In the genomic region with DNA sequence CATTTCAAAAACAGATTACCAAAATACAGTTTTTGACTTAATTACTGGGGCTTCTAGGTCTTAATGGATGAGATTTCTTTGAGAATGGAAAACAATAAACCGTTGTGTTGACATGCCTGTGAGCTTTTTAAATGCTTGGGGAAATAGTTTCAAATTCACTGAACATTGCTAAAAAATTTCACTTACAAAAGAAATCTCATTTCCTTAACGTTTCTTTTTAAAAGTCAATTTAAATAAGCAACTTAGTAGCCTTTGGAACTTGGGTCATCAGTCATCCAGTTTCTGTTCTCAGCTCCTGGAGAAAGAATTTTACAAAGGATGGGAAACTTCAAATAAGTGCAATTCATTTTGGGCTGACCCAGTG, we compare ENCODE assay signal across 8 cellular contexts. TPM values are rescaled to one million over a fixed set of nuclear protein-coding genes. Genes with fewer than 3 reads are reported as not detected.
A peak's percentile ranks its signal among the peaks of the same experiment; 100 is the strongest.
DNase-seq lines count a peak whose midpoint lies in the region; ATAC-seq and TF ChIP-seq lines count a peak whose summit lies in the region.

No MANE protein-coding gene starts in this region.

- H3K4me3 Mint-ChIP-seq in CD4-positive, alpha-beta memory T cell, result peak overlapping the region; percentile 88 to 99 (median 98)
- peak overlapping the region; percentile 92 for H3K4me3 Mint-ChIP-seq in endothelial cell (ENCODE audit: unreplicated experiment)

- DNase-seq in CD4-positive, alpha-beta memory T cell, result no peak
- DNase-seq in OCI-LY7 (ENCODE audit: low spot score) (no peak), endothelial cell (ENCODE audit: low spot score) (no peak), osteoblast (ENCODE audit: insufficient read length, low spot score, missing footprints) (no peak), WERI-Rb-1 (no peak), head of caudate nucleus (no peak)

- peak overlapping the region; percentile 90 to 100 (median 96) for H3K27ac Mint-ChIP-seq in CD4-positive, alpha-beta memory T cell
- peak overlapping the region; percentile 76 for H3K27ac Mint-ChIP-seq in endothelial cell (ENCODE audit: unreplicated experiment)

- H3K79me2 ChIP-seq in OCI-LY7 (ENCODE audit: insufficient read depth, low read depth, low read length) (peaks cover 77% of the 10 kb centered on the region), osteoblast (ENCODE audit: insufficient read depth, low read length) (peaks cover 54% of the 10 kb centered on the region)

- H3K36me3 ChIP-seq in CD4-positive, alpha-beta memory T cell (ENCODE audit: insufficient read depth, low read length), result no peaks in the 10 kb centered on the region
- peaks cover 76% of the 10 kb centered on the region for H3K36me3 ChIP-seq in OCI-LY7 (ENCODE audit: insufficient read depth, low read length)
- H3K36me3 ChIP-seq in osteoblast (ENCODE audit: insufficient read depth, low read length), result peaks cover 19% of the 10 kb centered on the region
- H3K36me3 ChIP-seq in WERI-Rb-1, result peaks cover 39% of the 10 kb centered on the region

- H3K4me1 Mint-ChIP-seq in CD4-positive, alpha-beta memory T cell, result peaks cover 40 to 81% (median 59%) of the 10 kb centered on the region in 4 donors
- peaks cover 48% of the 10 kb centered on the region for H3K4me1 Mint-ChIP-seq in endothelial cell (ENCODE audit: unreplicated experiment)

- CTCF ChIA-PET in CD4-positive, alpha-beta memory T cell (lab: Charles Lee; ENCODE audit: partially characterized antibody), result interaction anchor here (1.5 to 9.0 kb wide), 2 partner anchors 16 to 28 kb away, joined by 6 to 83 read pairs; no protein-coding TSS in a partner anchor
- CTCF ChIA-PET in OCI-LY7 (lab: Charles Lee; ENCODE audit: unreplicated experiment), result no interaction called here

- H3K9me3 Mint-ChIP-seq in CD4-positive, alpha-beta memory T cell, result peaks cover 0 to 4% (median 0%) of the 10 kb centered on the region in 8 donors
- H3K9me3 Mint-ChIP-seq in endothelial cell (ENCODE audit: unreplicated experiment), result no peaks in the 10 kb centered on the region

- no peak for TF ChIP-seq CTCF in OCI-LY7 (conservative IDR thresholded peaks at IDR 0.05; ENCODE audit: low read length)
- no peak for TF ChIP-seq CTCF in endothelial cell (IDR thresholded peaks at IDR 0.05; ENCODE audit: unreplicated experiment)
- TF ChIP-seq CTCF in osteoblast (IDR thresholded peaks at IDR 0.05; ENCODE audit: extremely low read depth, low read depth, low read length), result no peak
- no peak for TF ChIP-seq CTCF in WERI-Rb-1 (IDR thresholded peaks at IDR 0.05; ENCODE audit: low read depth, low read length)

- H3K27ac ChIP-seq in CD4-positive, alpha-beta memory T cell (ENCODE audit: low read depth, low read length), result peak overlapping the region; percentile 98
- peak overlapping the region; percentile 93 for H3K27ac ChIP-seq in OCI-LY7 (ENCODE audit: low read depth, low read length, poor library complexity, severe bottlenecking)
- H3K27ac ChIP-seq in osteoblast (ENCODE audit: low read depth, low read length), result peak overlapping the region; percentile 100
- no peak overlapping the region for H3K27ac ChIP-seq in WERI-Rb-1

- H3K9me3 ChIP-seq in CD4-positive, alpha-beta memory T cell (ENCODE audit: control insufficient read depth in 1 of 2, low read length in 2 of 2), result no peaks in the 10 kb centered on the region
- H3K9me3 ChIP-seq in OCI-LY7 (ENCODE audit: low read length) (no peaks in the 10 kb centered on the region), osteoblast (ENCODE audit: low read depth, low read length) (no peaks in the 10 kb centered on the region), WERI-Rb-1 (ENCODE audit: severe bottlenecking) (no peaks in the 10 kb centered on the region)

- intact Hi-C loops in CD4-positive, alpha-beta memory T cell (cut with micrococcal nuclease), result no loop called here
- intact Hi-C loops in OCI-LY7 (cut with micrococcal nuclease; ENCODE audit: unreplicated experiment), result no loop called here
- intact Hi-C loops in head of caudate nucleus (cut with DNase I), result no loop called here

- H3K4me2 ChIP-seq in OCI-LY7 (ENCODE audit: low read length) (peak overlapping the region; percentile 100), osteoblast (ENCODE audit: insufficient read depth, low read length) (peak overlapping the region; percentile 97)

- no peaks in the 10 kb centered on the region for H3K27me3 Mint-ChIP-seq in CD4-positive, alpha-beta memory T cell
- peaks cover 9% of the 10 kb centered on the region for H3K27me3 Mint-ChIP-seq in endothelial cell (ENCODE audit: unreplicated experiment)

- no peaks in the 10 kb centered on the region for H3K9me2 ChIP-seq in OCI-LY7 (ENCODE audit: insufficient read depth, low read length)

- peaks cover 61% of the 10 kb centered on the region for H3K4me1 ChIP-seq in CD4-positive, alpha-beta memory T cell (ENCODE audit: insufficient read depth, low read length)
- H3K4me1 ChIP-seq in OCI-LY7 (ENCODE audit: insufficient read depth, low read length, poor library complexity, severe bottlenecking) (peaks cover 39% of the 10 kb centered on the region), osteoblast (ENCODE audit: insufficient read depth, low read length) (peaks cover 46% of the 10 kb centered on the region)

- ATAC-seq in HG03159 (IDR thresholded peaks at IDR 0.05; ENCODE audit: unreplicated experiment) (no peak), GM18909 (IDR thresholded peaks at IDR 0.05; ENCODE audit: poor library complexity, unreplicated experiment) (no peak)

- BruUV-seq in OCI-LY7 (replicated peaks; lab: Mats Ljungman, UMichigan), result no TSS peak

- no peaks in the 10 kb centered on the region for H3K27me3 ChIP-seq in CD4-positive, alpha-beta memory T cell (ENCODE audit: insufficient read depth, low read length)
- H3K27me3 ChIP-seq in osteoblast (ENCODE audit: insufficient read depth, low read length), result no peaks in the 10 kb centered on the region
- H3K27me3 ChIP-seq in WERI-Rb-1 (ENCODE audit: insufficient read depth, low read depth, severe bottlenecking), result no peaks in the 10 kb centered on the region

- POLR2A ChIA-PET in CD4-positive, alpha-beta memory T cell (lab: Charles Lee; ENCODE audit: partially characterized antibody), result interaction anchor here (0.6 to 11.4 kb wide), 4 partner anchors 14 to 449 kb away, joined by 3 to 307 read pairs (median 56); no protein-coding TSS in a partner anchor
- POLR2A ChIA-PET in OCI-LY7 (lab: Charles Lee), result no interaction called here

- peak overlapping the region in 1 of 2 donors; percentile 95 for H3K4me3 ChIP-seq in CD4-positive, alpha-beta memory T cell (ENCODE audit: low read length in 2 of 2)
- peak overlapping the region; percentile 94 for H3K4me3 ChIP-seq in OCI-LY7 (ENCODE audit: low read depth, low read length, poor library complexity, severe bottlenecking)
- H3K4me3 ChIP-seq in osteoblast (ENCODE audit: insufficient read depth, low read length), result peak overlapping the region; percentile 88
- no peak overlapping the region for H3K4me3 ChIP-seq in WERI-Rb-1 (ENCODE audit: low read depth, low read length)

- H4K20me1 ChIP-seq in OCI-LY7 (ENCODE audit: insufficient read depth, low read length) (no peaks in the 10 kb centered on the region), osteoblast (ENCODE audit: insufficient read depth, low read length) (peaks cover 5% of the 10 kb centered on the region)

- H3K36me3 Mint-ChIP-seq in CD4-positive, alpha-beta memory T cell, result peaks cover 17 to 39% of the 10 kb centered on the region in 2 donors
- H3K36me3 Mint-ChIP-seq in endothelial cell (ENCODE audit: low read depth, unreplicated experiment), result peaks cover 28% of the 10 kb centered on the region

- H2AFZ ChIP-seq in OCI-LY7 (ENCODE audit: low read length), result no peak overlapping the region
- no peak overlapping the region for H2AFZ ChIP-seq in osteoblast (ENCODE audit: low read length)

RNA-seq across cellular contexts. Expression of gene ZC3H4, which starts 4.4 kb away (rescaled TPM):
- 10 to 100 TPM; 74.8 to 75.7 TPM for total RNA-seq in CD4-positive, alpha-beta memory T cell
- 1 to 10 TPM in 1 of 2 donors, under 1 TPM in 1; 0.33 to 3.4 TPM for polyA plus RNA-seq in CD4-positive, alpha-beta memory T cell
- 16.6 and 23.0 TPM in 2 replicates for total RNA-seq in OCI-LY7 (2014; rRNA removed; shearing (Covaris generic))
- total RNA-seq in OCI-LY7 (2022) (76.8 and 80.9 TPM in 2 replicates), endothelial cell (ENCODE audit: unreplicated experiment) (56.7 TPM), osteoblast (10.9 and 14.1 TPM in 2 replicates)

RNA-seq across cellular contexts. Expression of gene SAE1, which starts 21.5 kb away (rescaled TPM):
- 10 to 100 TPM; 35.3 to 36.0 TPM for total RNA-seq in CD4-positive, alpha-beta memory T cell
- polyA plus RNA-seq in CD4-positive, alpha-beta memory T cell, result 100 to 1,000 TPM; 107 to 182 TPM
- 165 and 185 TPM in 2 replicates for total RNA-seq in OCI-LY7 (2014; rRNA removed; shearing (Covaris generic))
- total RNA-seq in OCI-LY7 (2022) (144 and 150 TPM in 2 replicates), endothelial cell (ENCODE audit: unreplicated experiment) (134 TPM), osteoblast (99.9 and 105 TPM in 2 replicates)
